In the genomic region with DNA sequence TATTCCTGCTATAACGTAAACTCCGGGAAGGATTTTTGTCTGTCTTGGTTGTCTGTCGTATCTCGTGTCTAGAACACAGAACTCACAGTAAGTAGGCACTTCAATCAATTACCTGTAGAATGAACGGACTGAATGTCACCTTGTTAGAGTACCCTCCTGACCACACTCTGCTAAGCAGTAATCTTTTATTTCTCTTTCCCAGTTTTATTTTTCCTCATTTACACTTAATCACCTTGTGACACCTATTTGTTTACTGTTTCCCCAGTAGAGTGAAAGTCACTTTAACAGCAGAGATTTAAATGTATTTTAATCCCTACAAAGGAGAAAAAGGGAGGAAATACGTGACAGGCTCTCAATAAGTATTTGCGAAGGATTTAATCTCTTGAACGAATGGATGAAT, we compare ENCODE assay signal across 8 cellular contexts. TPM values are rescaled to one million over a fixed set of nuclear protein-coding genes. Genes with fewer than 3 reads are reported as not detected.
DNase-seq lines count a peak whose midpoint lies in the region; ATAC-seq, FAIRE-seq and TF ChIP-seq lines count a peak whose summit lies in the region.

No MANE protein-coding gene starts in this region.

- no peak for DNase-seq in A549 (ENCODE audit: low read depth in 1 of 2, low spot score in 1 of 2)
- DNase-seq in HEK293T (ENCODE audit: extremely low spot score) = no peak
- DNase-seq in GM12878 (ENCODE audit: low read depth, low spot score) = no peak
- no peak for DNase-seq in GM19238 (ENCODE audit: insufficient read length, low spot score)
- no peak for DNase-seq in NCI-H1048 (lab: John Stamatoyannopoulos, UW)
- no peak for DNase-seq in midbrain (lab: John Stamatoyannopoulos, UW)

- SMC1A ChIA-PET in GM12878 (lab: Charles Lee; ENCODE audit: uncharacterized antibody, unreplicated experiment) = interaction anchor here (1.2 to 1.3 kb wide), 3 partner anchors 13 to 163 kb away, joined by 3 to 4 read pairs (median 4); no protein-coding TSS in a partner anchor

- H3K27me3 ChIP-seq in GM12878 (replicated peaks in 1 of 2; ENCODE audit: control insufficient read depth in 2 of 2, insufficient read depth in 2 of 2, low read length in 1 of 2) (no peaks in the 10 kb centered on the region), mononuclear cell (ENCODE audit: insufficient read depth, low read length) (peaks cover 10% of the 10 kb centered on the region)

- H3K4me2 ChIP-seq in A549 (peak overlapping the region; percentile 81), GM12878 (ENCODE audit: control insufficient read depth, insufficient read depth) (peak overlapping the region; percentile 88)

- no peaks in the 10 kb centered on the region for H4K20me1 ChIP-seq in GM12878 (ENCODE audit: control insufficient read depth, insufficient read depth)

- CTCF ChIA-PET in A549 (lab: Yijun Ruan, JAX) (interaction anchor here (2.1 kb wide), 1 partner anchor 12 kb away, joined by 7 read pairs; no protein-coding TSS in a partner anchor), HEK293T (lab: Yijun Ruan, JAX) (interaction anchor here (0.6 to 1.0 kb wide), 2 partner anchors 13 to 75 kb away, joined by 3 read pairs; no protein-coding TSS in a partner anchor), GM12878 (lab: Yijun Ruan, JAX) (interaction anchor here (0.5 to 2.2 kb wide), 2 partner anchors 10 to 163 kb away, joined by 3 to 14 read pairs; no protein-coding TSS in a partner anchor)

- H3K9me3 ChIP-seq in A549 (no peaks in the 10 kb centered on the region), GM12878 (replicated peaks; ENCODE audit: control insufficient read depth, insufficient read depth, low read length) (no peaks in the 10 kb centered on the region; the same call in 2 of the 3 replicates), mononuclear cell (ENCODE audit: low read depth, low read length) (no peaks in the 10 kb centered on the region)

- TF ChIP-seq POLR2A in A549 (IDR thresholded peaks at IDR 0.05; ENCODE audit: low read length) = no peak
- no peak for TF ChIP-seq POLR2A in GM12878 (IDR thresholded peaks at IDR 0.05; ENCODE audit: low read depth, low read length)

- intact Hi-C loops in GM12878 (cut with micrococcal nuclease; ENCODE audit: unreplicated experiment) = loop anchor here (5.0 to 10.0 kb wide), 2 partner anchors 148 to 165 kb away; no protein-coding TSS in a partner anchor

- in situ Hi-C loops in GM12878 (cut with MboI) = no loop called here

- no peak for FAIRE-seq in A549 (lab: Jason Lieb, UNC)
- no peak for FAIRE-seq in GM12878 (lab: Jason Lieb, UNC)

- peaks cover 7% of the 10 kb centered on the region for H3K79me2 ChIP-seq in GM12878 (ENCODE audit: control insufficient read depth, insufficient read depth, low read length)

- H3K4me3 ChIP-seq in A549 (peak overlapping the region; percentile 83), GM12878 (peak overlapping the region; percentile 34; the same call in 1 of the 2 replicates), mononuclear cell (ENCODE audit: low read length) (peak overlapping the region; percentile 69)

- TF ChIP-seq CTCF in A549 (IDR thresholded peaks at IDR 0.05) = no peak
- TF ChIP-seq CTCF in GM12878 (IDR thresholded peaks at IDR 0.05 in 2 of 3, conservative IDR thresholded peaks at IDR 0.05 in 1 of 3; ENCODE audit: control insufficient read depth in 2 of 3, extremely low read depth in 1 of 3, insufficient read depth in 1 of 3, low read depth in 3 of 3, low read length in 3 of 3) = no peak

- 41% methylated on average over 8 of the region's 8 CpGs for WGBS in A549 (ENCODE audit: missing lambda C conversion rate)
- WGBS in GM12878 (ENCODE audit: insufficient coverage, insufficient replicate concordance, low lambda C conversion rate, missing lambda C conversion rate) = 54% methylated on average over 8 of the region's 8 CpGs

- POLR2A ChIA-PET in A549 (lab: Yijun Ruan, JAX) = interaction anchor here (0.7 to 1.0 kb wide), 3 partner anchors 16 to 184 kb away, joined by 3 read pairs; no protein-coding TSS in a partner anchor
- POLR2A ChIA-PET in HEK293T (lab: Yijun Ruan, JAX) = interaction anchor here (0.7 to 1.9 kb wide), 4 partner anchors 9 to 255 kb away, joined by 3 to 7 read pairs (median 5); a partner anchor contains a TSS
- POLR2A ChIA-PET in GM12878 (lab: Charles Lee) = interaction anchor here (1.5 kb wide), 1 partner anchor 251 kb away, joined by 4 read pairs; no protein-coding TSS in a partner anchor

- no TSS peak for BruUV-seq in GM12878 (replicated peaks; lab: Mats Ljungman, UMichigan)

- H3K27ac ChIP-seq in A549 (peak overlapping the region; percentile 79 to 93), GM12878 (ENCODE audit: control insufficient read depth, insufficient read depth) (no peak overlapping the region)

- peak overlapping the region; percentile 11; the same call in 1 of the 2 replicates for H3K9ac ChIP-seq in GM12878 (ENCODE audit: control insufficient read depth, insufficient read depth, low read length)

- RAD21 ChIA-PET in GM12878 (lab: Charles Lee; ENCODE audit: unreplicated experiment) = interaction anchor here (1.6 to 2.0 kb wide), 2 partner anchors 9 to 164 kb away, joined by 5 to 7 read pairs; no protein-coding TSS in a partner anchor

- peak overlapping the region; percentile 88 for H2AFZ ChIP-seq in GM12878 (ENCODE audit: control insufficient read depth, low read depth, low read length)

- H3K4me1 ChIP-seq in A549 (peaks cover 24% of the 10 kb centered on the region), GM12878 (ENCODE audit: control insufficient read depth, insufficient read depth, low read length) (peaks cover 6% of the 10 kb centered on the region), mononuclear cell (ENCODE audit: insufficient read depth, low read length) (peaks cover 13% of the 10 kb centered on the region)

- no peak for TF ChIP-seq EP300 in A549 (IDR thresholded peaks at IDR 0.05)
- no peak for TF ChIP-seq EP300 in GM12878 (IDR thresholded peaks at IDR 0.05; ENCODE audit: borderline replicate concordance in 1 of 2, control insufficient read depth in 1 of 2, low read depth in 2 of 2, low read length in 2 of 2)

- ATAC-seq in A549 (0 out of 6 replicates have a peak, but pooled peaks of 1 of the 2 experiments have one; percentile 1), GM12878 (no peak), HG02840 (IDR thresholded peaks at IDR 0.05; ENCODE audit: low FRiP score, unreplicated experiment) (no peak)

- no peak for TF ChIP-seq RAD21 in A549 (conservative IDR thresholded peaks at IDR 0.05 in 1 of 2, IDR thresholded peaks at IDR 0.05 in 1 of 2)
- no peak for TF ChIP-seq RAD21 in GM12878 (IDR thresholded peaks at IDR 0.05; ENCODE audit: insufficient read depth, low read depth, low read length)

- no peaks in the 10 kb centered on the region for H3K36me3 ChIP-seq in GM12878 (ENCODE audit: control insufficient read depth in 2 of 2, insufficient read depth in 2 of 2, low read length in 1 of 2)

TF ChIP-seq in A549, 52 proteins besides CTCF, POLR2A, EP300 and RAD21:
- TF ChIP-seq RNF2 (IDR thresholded peaks at IDR 0.05; ENCODE audit: borderline replicate concordance, low read depth) (peak; percentile 68; the same call in 1 of the 2 replicates), GATA3 (IDR thresholded peaks at IDR 0.05; ENCODE audit: borderline replicate concordance) (no peak)

TF ChIP-seq in HEK293T, 16 proteins besides CTCF, POLR2A, EP300 and RAD21:
- no peak for TF ChIP-seq BHLHE40 (IDR thresholded peaks at IDR 0.05; ENCODE audit: borderline replicate concordance)
- TF ChIP-seq, protein P1, sequence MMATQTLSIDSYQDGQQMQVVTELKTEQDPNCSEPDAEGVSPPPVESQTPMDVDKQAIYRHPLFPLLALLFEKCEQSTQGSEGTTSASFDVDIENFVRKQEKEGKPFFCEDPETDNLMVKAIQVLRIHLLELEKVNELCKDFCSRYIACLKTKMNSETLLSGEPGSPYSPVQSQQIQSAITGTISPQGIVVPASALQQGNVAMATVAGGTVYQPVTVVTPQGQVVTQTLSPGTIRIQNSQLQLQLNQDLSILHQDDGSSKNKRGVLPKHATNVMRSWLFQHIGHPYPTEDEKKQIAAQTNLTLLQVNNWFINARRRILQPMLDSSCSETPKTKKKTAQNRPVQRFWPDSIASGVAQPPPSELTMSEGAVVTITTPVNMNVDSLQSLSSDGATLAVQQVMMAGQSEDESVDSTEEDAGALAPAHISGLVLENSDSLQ (IDR thresholded peaks at IDR 0.05) = peak; percentile 25; the same call in 1 of the 2 replicates

RNA-seq across cellular contexts. Expression of a gene that starts 0.5 kb away (rescaled TPM):
- polyA plus RNA-seq in A549 (2011; rRNA removed) (30.9 and 33.0 TPM in 2 replicates), A549 (2017; fragmentation: RNase III; extraction: RNeasy Plus Mini Kit Qiagen cat#74134 plus additional on column Dnase treatment) (5.3 to 7.6 TPM (median 5.8 TPM) in 3 replicates), GM12878 (2011; rRNA removed) (20.4 and 33.3 TPM in 2 replicates), GM12878 (2014; fragmentation: Illumina TruSeq; extraction: Trizol) (7.2 and 9.1 TPM in 2 replicates), GM12878 (2014; fragmentation: Nextera tagmentation; extraction: Ambion mirVana) (1 to 10 TPM; 2.1 to 2.9 TPM), GM12878 (2014; rRNA removed) (4.5 and 5.7 TPM in 2 replicates), GM12878 (2016; fragmentation: Nextera tagmentation; extraction: Ambion mirVana) (10 to 100 TPM in 1 of 2 experiments, 1 to 10 TPM in 1; 8.5 to 10.9 TPM)
- polyA plus RNA-seq in A549 (2012; cell fraction: cytosol; rRNA removed) = 4.9 and 5.3 TPM in 2 replicates
- polyA plus RNA-seq in A549 (2012; cell fraction: nucleus; rRNA removed) = 4.6 and 7.5 TPM in 2 replicates
- 26.8 and 27.2 TPM in 2 replicates for polyA minus RNA-seq in A549 (2011; rRNA and poly(A)+ RNA removed)
- 97.2 and 104 TPM in 2 replicates for total RNA-seq in GM12878 (2013; cell fraction: nucleolus; rRNA removed)
- total RNA-seq in GM12878 (2014; rRNA removed) (8.0 and 8.5 TPM in 2 replicates), GM12878 (2014; rRNA removed; fragmentation: Illumina TruSeq; extraction: Trizol) (8.5 and 9.9 TPM in 2 replicates), GM12878 (2021) (8.0 and 8.7 TPM in 2 replicates), mononuclear cell (7.1 TPM)
- polyA plus RNA-seq in GM12878 (2011; ENCODE audit: low read depth) = 1.5 TPM
- 9.8 and 10.7 TPM in 2 replicates for polyA plus RNA-seq in GM12878 (2011; cell fraction: cytosol; rRNA removed)
- 26.0 and 27.5 TPM in 2 replicates for polyA plus RNA-seq in GM12878 (2011; cell fraction: nucleus; rRNA removed)
- 2.0 and 2.1 TPM in 2 replicates for polyA plus RNA-seq in GM12878 (2012)
- polyA minus RNA-seq in GM12878 (2011; rRNA and poly(A)+ RNA removed) = 39.3 and 46.8 TPM in 2 replicates
- 10.6 and 10.8 TPM in 2 replicates for polyA minus RNA-seq in GM12878 (2011; cell fraction: cytosol; rRNA and poly(A)+ RNA removed)
- polyA minus RNA-seq in GM12878 (2011; cell fraction: nucleus; rRNA and poly(A)+ RNA removed) = 39.2 and 52.0 TPM in 2 replicates
